ENCODE assay signal across 37 cellular contexts in genomic region chr3:194504146-194504545, GRCh38.
"Had no signal": no experiment of that assay in that cellular context is flagged by ENCODE, and none has a peak within 500 bp of the region (broad histone marks: within the 10 kb centered on the region; RNA-seq: fewer than 3 reads in every experiment).

No MANE protein-coding gene starts in this region.

- H3K4me3 Mint-ChIP-seq: activated B cell treated with CpG ODN at 0.5 μM for 24 hours; activated CD4-positive, alpha-beta memory T cell treated with anti-CD3 and anti-CD28 coated beads for 36 hours; activated CD4-positive, alpha-beta T cell treated with anti-CD3 and anti-CD28 coated beads, Interleukin-2, amount 10 ng/mL, durations not matched to agents 24 days and 14 days; activated CD8-positive, alpha-beta T cell treated with anti-CD3 and anti-CD28 coated beads for 36 hours; activated naive CD4-positive, alpha-beta T cell treated with anti-CD3 and anti-CD28 coated beads for 36 hours; activated naive CD4-positive, alpha-beta T cell treated with anti-CD3 and anti-CD28 coated beads, Interleukin-2, amount 50 U/mL, for 24 hours; activated naive CD8-positive, alpha-beta T cell; activated naive CD8-positive, alpha-beta T cell treated with anti-CD3 and anti-CD28 coated beads, Interleukin-2, amount 10 ng/mL, durations not matched to agents 7 days and 5 days; activated naive CD8-positive, alpha-beta T cell treated with anti-CD3 and anti-CD28 coated beads, Interleukin-2, amount 50 U/mL, for 24 hours; activated T-cell treated with anti-CD3 and anti-CD28 coated beads, Interleukin-2, amount 50 U/mL, for 4 hours; activated T-cell treated with anti-CD3 and anti-CD28 coated beads, Interleukin-2, amount 50 U/mL, for 72 hours; activated T-helper 1 cell treated with anti-CD3 and anti-CD28 coated beads, Interleukin-12 subunit alpha, Interleukin-12 subunit beta, Interleukin-2, Interleukin-4 antibody, amounts not matched to agents 30 ng/mL and 10 ng/mL and 1 ng/mL, durations not matched to agents 14 hours and 24 hours and 36 hours; activated T-helper 17 cell treated with anti-CD3 and anti-CD28 coated beads, Interleukin-2, amount 50 U/mL, for 72 hours; brain; central memory CD8-positive, alpha-beta T cell; T-helper 1 cell treated with Interleukin-12 subunit alpha and Interleukin-12 subunit beta and Interleukin-4 antibody, amounts not matched to agents 30 μg/mL and 1 μg/mL, for 36 hours; T-helper 2 cell treated with Interferon-gamma antibody and Interleukin-4, amounts not matched to agents 5 μg/mL and 100 μg/mL, for 36 hours had no signal

- H3K27ac Mint-ChIP-seq: activated B cell treated with CpG ODN at 0.5 μM for 24 hours; activated CD4-positive, alpha-beta memory T cell treated with anti-CD3 and anti-CD28 coated beads for 36 hours; activated CD4-positive, alpha-beta T cell treated with anti-CD3 and anti-CD28 coated beads, Interleukin-2, amount 10 ng/mL, durations not matched to agents 24 days and 14 days; activated CD8-positive, alpha-beta T cell treated with anti-CD3 and anti-CD28 coated beads for 36 hours; activated naive CD4-positive, alpha-beta T cell treated with anti-CD3 and anti-CD28 coated beads for 36 hours; activated naive CD4-positive, alpha-beta T cell treated with anti-CD3 and anti-CD28 coated beads, Interleukin-2, amount 50 U/mL, for 24 hours; activated naive CD8-positive, alpha-beta T cell; activated naive CD8-positive, alpha-beta T cell treated with anti-CD3 and anti-CD28 coated beads, Interleukin-2, amount 10 ng/mL, durations not matched to agents 7 days and 5 days; activated naive CD8-positive, alpha-beta T cell treated with anti-CD3 and anti-CD28 coated beads, Interleukin-2, amount 50 U/mL, for 24 hours; activated T-cell treated with anti-CD3 and anti-CD28 coated beads, Interleukin-2, amount 50 U/mL, for 72 hours; activated T-helper 1 cell treated with anti-CD3 and anti-CD28 coated beads, Interleukin-12 subunit alpha, Interleukin-12 subunit beta, Interleukin-2, Interleukin-4 antibody, amounts not matched to agents 30 ng/mL and 10 ng/mL and 1 ng/mL, durations not matched to agents 14 hours and 24 hours and 36 hours; activated T-helper 17 cell treated with anti-CD3 and anti-CD28 coated beads, Interleukin-2, amount 50 U/mL, for 72 hours; brain; T-helper 1 cell treated with Interleukin-12 subunit alpha and Interleukin-12 subunit beta and Interleukin-4 antibody, amounts not matched to agents 30 μg/mL and 1 μg/mL, for 36 hours; T-helper 2 cell treated with Interferon-gamma antibody and Interleukin-4, amounts not matched to agents 5 μg/mL and 100 μg/mL, for 36 hours had no signal

- H3K9me3 ChIP-seq: ascending aorta had no signal

- H3K4me1 Mint-ChIP-seq: activated B cell treated with CpG ODN at 0.5 μM for 24 hours; activated CD4-positive, alpha-beta T cell treated with anti-CD3 and anti-CD28 coated beads, Interleukin-2, amount 10 ng/mL, durations not matched to agents 24 days and 14 days; activated naive CD4-positive, alpha-beta T cell treated with anti-CD3 and anti-CD28 coated beads, Interleukin-2, amount 50 U/mL, for 24 hours; activated naive CD8-positive, alpha-beta T cell treated with anti-CD3 and anti-CD28 coated beads, Interleukin-2, amount 10 ng/mL, durations not matched to agents 7 days and 5 days; activated naive CD8-positive, alpha-beta T cell treated with anti-CD3 and anti-CD28 coated beads, Interleukin-2, amount 50 U/mL, for 24 hours; activated T-helper 17 cell treated with anti-CD3 and anti-CD28 coated beads, Interleukin-2, amount 50 U/mL, for 72 hours; brain; central memory CD8-positive, alpha-beta T cell had no signal

- H3K4me3 ChIP-seq: ascending aorta, cardiac muscle cell had no signal

- ATAC-seq: activated CD8-positive, alpha-beta T cell treated with anti-CD3 and anti-CD28 coated beads for 36 hours; activated naive CD8-positive, alpha-beta T cell treated with anti-CD3 and anti-CD28 coated beads, Interleukin-2, amount 50 U/mL, for 24 hours; activated T-cell treated with anti-CD3 and anti-CD28 coated beads, Interleukin-2, amount 50 U/mL, for 4 hours; activated T-cell treated with anti-CD3 and anti-CD28 coated beads, Interleukin-2, amount 50 U/mL, for 72 hours; activated T-helper 17 cell treated with anti-CD3 and anti-CD28 coated beads, Interleukin-2, amount 50 U/mL, for 72 hours had no signal

- H3K27me3 Mint-ChIP-seq: activated B cell treated with CpG ODN at 0.5 μM for 24 hours; activated CD4-positive, alpha-beta memory T cell treated with anti-CD3 and anti-CD28 coated beads for 36 hours; activated CD4-positive, alpha-beta T cell treated with anti-CD3 and anti-CD28 coated beads, Interleukin-2, amount 10 ng/mL, durations not matched to agents 24 days and 14 days; activated CD8-positive, alpha-beta T cell treated with anti-CD3 and anti-CD28 coated beads for 36 hours; activated naive CD4-positive, alpha-beta T cell treated with anti-CD3 and anti-CD28 coated beads, Interleukin-2, amount 50 U/mL, for 24 hours; activated naive CD8-positive, alpha-beta T cell; activated naive CD8-positive, alpha-beta T cell treated with anti-CD3 and anti-CD28 coated beads, Interleukin-2, amount 10 ng/mL, durations not matched to agents 7 days and 5 days; activated naive CD8-positive, alpha-beta T cell treated with anti-CD3 and anti-CD28 coated beads, Interleukin-2, amount 50 U/mL, for 24 hours; activated T-helper 17 cell treated with anti-CD3 and anti-CD28 coated beads, Interleukin-2, amount 50 U/mL, for 72 hours; central memory CD8-positive, alpha-beta T cell had no signal

- H3K27me3 ChIP-seq: ascending aorta, cardiac muscle cell had no signal

- DNase-seq: activated B cell treated with CpG ODN at 0.5 μM for 24 hours; activated CD4-positive, alpha-beta memory T cell treated with anti-CD3 and anti-CD28 coated beads for 36 hours; activated CD4-positive, alpha-beta T cell treated with anti-CD3 and anti-CD28 coated beads for 4 hours; activated CD4-positive, alpha-beta T cell treated with anti-CD3 and anti-CD28 coated beads, Interleukin-2, amount 10 ng/mL, durations not matched to agents 24 days and 14 days; activated CD4-positive, alpha-beta T cell treated with anti-CD3 and anti-CD28 coated beads, Interleukin-2, amount 50 U/mL, for 1 hour; activated CD4-positive, alpha-beta T cell treated with anti-CD3 and anti-CD28 coated beads, Interleukin-2, amount 50 U/mL, for 4 hours; activated CD4-positive, CD25-positive, alpha-beta regulatory T cell treated with anti-CD3 and anti-CD28 coated beads, Interleukin-2, amount 50 U/mL, for 72 hours; activated CD8-positive, alpha-beta memory T cell treated with anti-CD3 and anti-CD28 coated beads, Interleukin-2, amount 50 U/mL, for 4 hours; activated CD8-positive, alpha-beta T cell treated with anti-CD3 and anti-CD28 coated beads for 36 hours; activated effector memory CD4-positive, alpha-beta T cell treated with anti-CD3 and anti-CD28 coated beads, Interleukin-2, amount 50 U/mL, for 16 hours; activated gamma-delta T cell treated with Interleukin-2 at 50 U/mL for 16 hours; activated naive CD4-positive, alpha-beta T cell; activated naive CD4-positive, alpha-beta T cell treated with anti-CD3 and anti-CD28 coated beads for 36 hours; activated naive CD8-positive, alpha-beta T cell treated with anti-CD3 and anti-CD28 coated beads, Interleukin-2, amount 10 ng/mL, durations not matched to agents 7 days and 5 days; activated naive CD8-positive, alpha-beta T cell treated with anti-CD3 and anti-CD28 coated beads, Interleukin-2, amount 50 U/mL, for 24 hours; activated T-cell treated with anti-CD3 and anti-CD28 coated beads for 4 hours; activated T-cell treated with anti-CD3 and anti-CD28 coated beads, Interleukin-2, amount 50 U/mL, for 1 hour; activated T-cell treated with anti-CD3 and anti-CD28 coated beads, Interleukin-2, amount 50 U/mL, for 4 hours; activated T-cell treated with anti-CD3 and anti-CD28 coated beads, Interleukin-2, amount 50 U/mL, for 72 hours; amygdala; anterior cingulate cortex; caudate nucleus; cerebellar nuclear complex; T-helper 1 cell; T-helper 2 cell; T-helper 9 cell had no signal

- H3K36me3 ChIP-seq: ascending aorta, cardiac muscle cell had no signal

- H3K27ac ChIP-seq: ascending aorta, cardiac muscle cell, VCaP had no signal

- H3K9me3 Mint-ChIP-seq: activated B cell treated with CpG ODN at 0.5 μM for 24 hours; activated CD4-positive, alpha-beta memory T cell treated with anti-CD3 and anti-CD28 coated beads for 36 hours; activated CD4-positive, alpha-beta T cell treated with anti-CD3 and anti-CD28 coated beads, Interleukin-2, amount 10 ng/mL, durations not matched to agents 24 days and 14 days; activated CD8-positive, alpha-beta T cell treated with anti-CD3 and anti-CD28 coated beads for 36 hours; activated naive CD4-positive, alpha-beta T cell treated with anti-CD3 and anti-CD28 coated beads for 36 hours; activated naive CD4-positive, alpha-beta T cell treated with anti-CD3 and anti-CD28 coated beads, Interleukin-2, amount 50 U/mL, for 24 hours; activated naive CD8-positive, alpha-beta T cell treated with anti-CD3 and anti-CD28 coated beads, Interleukin-2, amount 10 ng/mL, durations not matched to agents 7 days and 5 days; activated naive CD8-positive, alpha-beta T cell treated with anti-CD3 and anti-CD28 coated beads, Interleukin-2, amount 50 U/mL, for 24 hours; activated T-cell treated with anti-CD3 and anti-CD28 coated beads, Interleukin-2, amount 50 U/mL, for 4 hours; activated T-cell treated with anti-CD3 and anti-CD28 coated beads, Interleukin-2, amount 50 U/mL, for 72 hours; activated T-helper 1 cell treated with anti-CD3 and anti-CD28 coated beads, Interleukin-12 subunit alpha, Interleukin-12 subunit beta, Interleukin-2, Interleukin-4 antibody, amounts not matched to agents 30 ng/mL and 10 ng/mL and 1 ng/mL, durations not matched to agents 14 hours and 24 hours and 36 hours; activated T-helper 17 cell treated with anti-CD3 and anti-CD28 coated beads, Interleukin-2, amount 50 U/mL, for 72 hours; central memory CD8-positive, alpha-beta T cell; T-helper 1 cell treated with Interleukin-12 subunit alpha and Interleukin-12 subunit beta and Interleukin-4 antibody, amounts not matched to agents 30 μg/mL and 1 μg/mL, for 36 hours; T-helper 2 cell treated with Interferon-gamma antibody and Interleukin-4, amounts not matched to agents 5 μg/mL and 100 μg/mL, for 36 hours had no signal

- H3K36me3 Mint-ChIP-seq: activated CD4-positive, alpha-beta memory T cell treated with anti-CD3 and anti-CD28 coated beads for 36 hours; brain had no signal
